24 cellular contexts compared by ENCODE assay signal in the genomic region with DNA sequence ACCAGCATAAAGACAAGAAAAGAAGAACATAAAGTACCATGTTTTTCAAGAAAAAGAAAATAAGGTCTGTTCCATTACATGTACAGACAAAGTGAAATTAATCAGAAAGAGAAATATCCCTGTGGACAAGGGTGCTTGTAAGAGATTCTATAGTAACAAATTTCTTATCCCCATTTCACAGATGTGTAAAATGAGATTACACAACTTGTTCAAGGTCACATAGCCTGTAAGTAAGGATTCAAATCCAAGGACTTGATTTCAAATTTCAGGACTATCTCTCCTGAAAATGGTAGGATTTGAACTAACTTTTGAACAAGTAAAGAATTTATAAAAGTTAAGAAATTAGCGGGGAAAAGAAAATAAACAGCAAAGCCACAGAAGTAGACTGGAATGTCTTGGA.
"Had no signal": no experiment of that assay in that cellular context is flagged by ENCODE, and none has a peak within 500 bp of the region (broad histone marks: within the 10 kb centered on the region; RNA-seq: fewer than 3 reads in every experiment).

No MANE protein-coding gene starts in this region.

- H3K27me3 ChIP-seq: cardiac muscle cell, SJCRH30 had no signal

- ATAC-seq: activated CD8-positive, alpha-beta T cell treated with anti-CD3 and anti-CD28 coated beads for 36 hours; activated T-cell treated with anti-CD3 and anti-CD28 coated beads, Interleukin-2, amount 50 U/mL, for 72 hours; activated T-helper 17 cell treated with anti-CD3 and anti-CD28 coated beads, Interleukin-2, amount 50 U/mL, for 72 hours; Panc1 had no signal

- H3K9me3 ChIP-seq: SJCRH30 had no signal

- DNase-seq: activated CD4-positive, alpha-beta T cell treated with anti-CD3 and anti-CD28 coated beads, Interleukin-2, amount 10 ng/mL, durations not matched to agents 24 days and 14 days; activated CD4-positive, alpha-beta T cell treated with anti-CD3 and anti-CD28 coated beads, Interleukin-2, amount 50 U/mL, for 4 hours; activated CD8-positive, alpha-beta T cell treated with anti-CD3 and anti-CD28 coated beads for 36 hours; activated effector memory CD4-positive, alpha-beta T cell treated with anti-CD3 and anti-CD28 coated beads, Interleukin-2, amount 50 U/mL, for 16 hours; activated naive CD4-positive, alpha-beta T cell; activated naive CD4-positive, alpha-beta T cell treated with anti-CD3 and anti-CD28 coated beads, Interleukin-2, amount 50 U/mL, for 16 hours; activated naive CD8-positive, alpha-beta T cell treated with anti-CD3 and anti-CD28 coated beads for 36 hours; activated T-cell treated with anti-CD3 and anti-CD28 coated beads, Interleukin-2, amount 50 U/mL, for 1 hour; activated T-cell treated with anti-CD3 and anti-CD28 coated beads, Interleukin-2, amount 50 U/mL, for 72 hours; amniotic stem cell; aorta; MM.1S; MV-4-11; NCI-H1092; NCI-H1694 treated with DMSO at 0.1 percent for 48 hours; NCI-H2029; NCI-H345; SHP77 had no signal

- FAIRE-seq: TTC549 had no signal

- H3K4me1 ChIP-seq: SJCRH30 had no signal

- H3K36me3 ChIP-seq: cardiac muscle cell, SJCRH30 had no signal

- H3K4me3 ChIP-seq: cardiac muscle cell, SJCRH30, SK-N-MC had no signal

- H3K27ac ChIP-seq: cardiac muscle cell, SJCRH30, SK-N-MC had no signal
